1 cellular context compared by ENCODE assay signal in genomic region chr3:129160891-129161859, GRCh38.
TF ChIP-seq lines count a peak whose summit lies in the region.

Gene ISY1 (minus strand): TSS chr3:129161063. CDS start chr3:129160975, 88 bp downstream.

TF ChIP-seq in SK-N-SH, 30 proteins besides CTCF, POLR2A, EP300 and RAD21 (continued from another document):
- TF ChIP-seq, protein P1, sequence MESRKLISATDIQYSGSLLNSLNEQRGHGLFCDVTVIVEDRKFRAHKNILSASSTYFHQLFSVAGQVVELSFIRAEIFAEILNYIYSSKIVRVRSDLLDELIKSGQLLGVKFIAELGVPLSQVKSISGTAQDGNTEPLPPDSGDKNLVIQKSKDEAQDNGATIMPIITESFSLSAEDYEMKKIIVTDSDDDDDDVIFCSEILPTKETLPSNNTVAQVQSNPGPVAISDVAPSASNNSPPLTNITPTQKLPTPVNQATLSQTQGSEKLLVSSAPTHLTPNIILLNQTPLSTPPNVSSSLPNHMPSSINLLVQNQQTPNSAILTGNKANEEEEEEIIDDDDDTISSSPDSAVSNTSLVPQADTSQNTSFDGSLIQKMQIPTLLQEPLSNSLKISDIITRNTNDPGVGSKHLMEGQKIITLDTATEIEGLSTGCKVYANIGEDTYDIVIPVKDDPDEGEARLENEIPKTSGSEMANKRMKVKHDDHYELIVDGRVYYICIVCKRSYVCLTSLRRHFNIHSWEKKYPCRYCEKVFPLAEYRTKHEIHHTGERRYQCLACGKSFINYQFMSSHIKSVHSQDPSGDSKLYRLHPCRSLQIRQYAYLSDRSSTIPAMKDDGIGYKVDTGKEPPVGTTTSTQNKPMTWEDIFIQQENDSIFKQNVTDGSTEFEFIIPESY (IDR thresholded peaks at IDR 0.05; ENCODE audit: borderline replicate concordance, low read depth), result peak; percentile 51; the same call in 1 of the 2 replicates
- no peak; the same call in 1 of the 2 replicates for TF ChIP-seq PBX3 (IDR thresholded peaks at IDR 0.05)
- 0 out of 2 replicates have a peak, but pooled peaks have one; percentile 28 for TF ChIP-seq FOXM1 (IDR thresholded peaks at IDR 0.05; ENCODE audit: low read depth)
- peak; percentile 96 for TF ChIP-seq GABPA (IDR thresholded peaks at IDR 0.05; ENCODE audit: low read depth)
- TF ChIP-seq MEF2A (IDR thresholded peaks at IDR 0.05; ENCODE audit: borderline replicate concordance, low read depth), result no peak
- TF ChIP-seq, protein P2, sequence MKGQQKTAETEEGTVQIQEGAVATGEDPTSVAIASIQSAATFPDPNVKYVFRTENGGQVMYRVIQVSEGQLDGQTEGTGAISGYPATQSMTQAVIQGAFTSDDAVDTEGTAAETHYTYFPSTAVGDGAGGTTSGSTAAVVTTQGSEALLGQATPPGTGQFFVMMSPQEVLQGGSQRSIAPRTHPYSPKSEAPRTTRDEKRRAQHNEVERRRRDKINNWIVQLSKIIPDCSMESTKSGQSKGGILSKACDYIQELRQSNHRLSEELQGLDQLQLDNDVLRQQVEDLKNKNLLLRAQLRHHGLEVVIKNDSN (IDR thresholded peaks at IDR 0.05; ENCODE audit: borderline replicate concordance, low read depth), result no peak
- TF ChIP-seq SMC3 (IDR thresholded peaks at IDR 0.05; ENCODE audit: low read depth, low read length), result peak; percentile 44
- TF ChIP-seq FOXJ3 (CRISPR knock-in tag; IDR thresholded peaks at IDR 0.05), result no peak
- peak; percentile 98 for TF ChIP-seq MXI1 (IDR thresholded peaks at IDR 0.05; ENCODE audit: low read depth, low read length)
- TF ChIP-seq TEAD4 (IDR thresholded peaks at IDR 0.05; ENCODE audit: borderline replicate concordance, insufficient read depth), result no peak
